ENCODE assay signal across 8 cellular contexts in the genomic region with DNA sequence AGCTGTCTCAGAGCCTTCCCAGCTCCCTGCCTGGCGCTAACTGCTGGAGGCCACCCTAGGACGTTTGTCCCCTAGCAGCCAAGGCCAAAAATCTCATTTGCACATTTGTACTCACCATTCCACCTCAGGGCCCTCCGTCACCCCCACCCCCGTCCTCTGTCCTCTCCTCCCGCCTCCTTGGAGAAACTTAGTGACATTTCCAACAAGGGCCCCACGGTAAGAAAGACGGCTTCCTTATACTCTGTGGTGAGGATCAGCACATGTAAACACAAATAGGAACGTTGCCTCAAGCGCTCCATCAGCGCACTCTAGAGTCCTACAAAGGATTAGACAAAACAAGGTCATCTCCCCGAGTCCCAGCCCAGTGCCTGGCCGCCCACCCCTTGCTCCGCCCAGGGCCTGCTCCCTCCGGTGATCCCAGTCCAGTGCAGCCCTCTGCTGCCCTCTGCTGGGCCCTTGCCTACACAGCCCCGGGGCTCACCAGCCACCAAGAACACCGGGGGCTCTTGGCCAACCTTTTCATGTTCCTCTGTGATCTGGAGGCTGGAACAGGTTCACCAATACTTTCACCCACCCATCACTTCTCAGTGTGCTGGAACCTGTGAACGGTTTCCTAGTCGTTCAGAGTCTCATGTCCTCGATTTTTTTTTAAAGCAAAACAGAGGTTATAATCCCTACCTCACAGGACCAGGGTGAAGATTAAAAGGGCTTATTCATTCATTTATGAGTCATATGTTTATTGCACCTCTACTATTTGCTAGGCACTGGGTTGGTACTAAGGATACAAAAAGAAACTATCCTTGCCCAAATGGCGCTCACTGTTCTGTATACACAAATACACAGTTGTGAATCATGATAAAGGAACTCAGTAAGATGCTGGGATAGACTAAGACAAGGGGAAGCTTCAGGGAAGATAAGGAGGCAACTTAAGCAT. TPM values are rescaled to one million over a fixed set of nuclear protein-coding genes. Genes with fewer than 3 reads are reported as not detected.
DNase-seq lines count a peak whose midpoint lies in the region; ATAC-seq, FAIRE-seq and TF ChIP-seq lines count a peak whose summit lies in the region.

No MANE protein-coding gene starts in this region.

- 13 to 14% (median 14%) methylated on average over 17 to 20 of the region's 20 CpGs for WGBS in heart left ventricle, 4 donors

- peak overlapping the region; percentile 84 for H3K4me3 Mint-ChIP-seq in type B pancreatic cell

- H3K4me1 Mint-ChIP-seq in type B pancreatic cell (ENCODE audit: unreplicated experiment), result peaks cover 13% of the 10 kb centered on the region

- TF ChIP-seq CTCF in heart left ventricle (IDR thresholded peaks at IDR 0.05) (peak; percentile 97 to 100 (median 99)), type B pancreatic cell (conservative IDR thresholded peaks at IDR 0.05) (peak; percentile 99)

- peak overlapping the region in 10 of 12 donors; percentile 17 to 75 (median 66) for H3K27ac ChIP-seq in heart left ventricle

- H3K4me3 ChIP-seq in adipocyte (ENCODE audit: low read length) (peak overlapping the region; percentile 48), heart left ventricle (peak overlapping the region in 10 of 12 donors; percentile 6 to 45 (median 28))

- FAIRE-seq in GM12891 (lab: Jason Lieb, UNC), result peak; percentile 76

- H3K27me3 ChIP-seq in adipocyte (replicated peaks; ENCODE audit: control insufficient read depth, insufficient read depth, low read length) (no peaks in the 10 kb centered on the region), heart left ventricle (no peaks in the 10 kb centered on the region)

- no peak for TF ChIP-seq POLR2A in GM12891 (IDR thresholded peaks at IDR 0.05; ENCODE audit: low read depth, low read length)
- TF ChIP-seq POLR2A in heart left ventricle (IDR thresholded peaks at IDR 0.05), result no peak

- H3K4me1 ChIP-seq in adipocyte (ENCODE audit: control insufficient read depth, insufficient read depth, low read length) (peaks cover 23% of the 10 kb centered on the region), heart left ventricle (peaks cover 0 to 13% (median 5%) of the 10 kb centered on the region in 12 donors)

- H3K36me3 ChIP-seq in adipocyte (ENCODE audit: control insufficient read depth, insufficient read depth, low read length, severe bottlenecking), result no peaks in the 10 kb centered on the region
- H3K36me3 ChIP-seq in heart left ventricle, result no peaks in the 10 kb centered on the region

- ATAC-seq in HG02852 (IDR thresholded peaks at IDR 0.05; ENCODE audit: unreplicated experiment) (peak; percentile 98), heart left ventricle (peak; percentile 99 to 100 (median 100))

- peaks cover 6% of the 10 kb centered on the region for H3K9me3 Mint-ChIP-seq in type B pancreatic cell

- peak overlapping the region; percentile 86 for H3K27ac Mint-ChIP-seq in type B pancreatic cell

- H3K27me3 Mint-ChIP-seq in type B pancreatic cell, result peaks cover 3% of the 10 kb centered on the region

- H3K9me3 ChIP-seq in adipocyte (ENCODE audit: control insufficient read depth, low read length) (peaks cover 8% of the 10 kb centered on the region), heart left ventricle (peaks cover 0 to 4% (median 0%) of the 10 kb centered on the region in 12 donors)

- intact Hi-C loops in heart left ventricle (cut with DNase I), result loop anchor here (1.0 to 10.0 kb wide), 17 partner anchors 81 to 411 kb away; a partner anchor contains a TSS

- H3K36me3 Mint-ChIP-seq in type B pancreatic cell, result no peaks in the 10 kb centered on the region

- peak overlapping the region; percentile 83 for H3K9ac ChIP-seq in adipocyte (ENCODE audit: low read length)

- DNase-seq in GM12891 (ENCODE audit: insufficient read length, low spot score) (peak; percentile 82), NCI-H1417 treated with DMSO at 0.1 percent for 48 hours (lab: John Stamatoyannopoulos, UW) (peak; percentile 33), SW480 (ENCODE audit: low spot score) (peak; percentile 96), adipocyte (ENCODE audit: low read depth) (peak; percentile 98), heart left ventricle (peak; percentile 93 to 98 (median 96)), pons (ENCODE audit: low spot score) (peak; percentile 92), type B pancreatic cell (ENCODE audit: extremely low spot score, unreplicated experiment) (peak; percentile 95)

TF ChIP-seq in GM12891, 5 proteins besides CTCF, POLR2A, EP300 and RAD21:
- TF ChIP-seq PAX5 (IDR thresholded peaks at IDR 0.05; ENCODE audit: insufficient read depth, low read length, severe bottlenecking) (no peak), SPI1 (IDR thresholded peaks at IDR 0.05; ENCODE audit: low read depth, low read length) (no peak), TAF1 (IDR thresholded peaks at IDR 0.05; ENCODE audit: low read depth, low read length) (no peak), POU2F2 (IDR thresholded peaks at IDR 0.05; ENCODE audit: low read depth, low read length) (0 out of 2 replicates have a peak, but pooled peaks have one; percentile 27), POLR2AphosphoS5 (IDR thresholded peaks at IDR 0.05; ENCODE audit: low read depth, low read length) (no peak)

RNA-seq across cellular contexts. Expression of a gene that starts 15.2 kb away (rescaled TPM):
- polyA plus RNA-seq in GM12891 (2012; ENCODE audit: low read depth, missing spikeins), result 23.8 TPM
- 10 to 100 TPM; 14.7 to 28.4 (median 20.8) TPM for total RNA-seq in heart left ventricle
- polyA plus RNA-seq in heart left ventricle, result 10 to 100 TPM in 1 of 2 donors, 1 to 10 TPM in 1; 9.4 to 18.3 TPM
- total RNA-seq in type B pancreatic cell (ENCODE audit: low replicate concordance), result 35.6 and 44.0 TPM in 2 replicates

RNA-seq across cellular contexts. Expression of a gene that starts 42.2 kb away (rescaled TPM):
- polyA plus RNA-seq in GM12891 (2012; ENCODE audit: low read depth, missing spikeins), result 0.01 TPM
- total RNA-seq in heart left ventricle, result 10 to 100 TPM in 1 of 9 donors, 1 to 10 TPM in 8; 3.7 to 10.6 (median 6.2) TPM
- polyA plus RNA-seq in heart left ventricle, result 1 to 10 TPM; 3.0 to 3.4 TPM
- total RNA-seq in type B pancreatic cell (ENCODE audit: low replicate concordance), result 1.5 and 5.1 TPM in 2 replicates

Comparison
In these comparisons a context has a peak if more than half of its experiments do, and no peak if none do; other contexts are left out.
1. Peak in every context shown above with its lines: DNase-seq, ATAC-seq, H3K4me3 ChIP-seq and H3K27ac ChIP-seq.
2. DNase-seq: peak in every context shown above with its lines; median percentile 98 in adipocyte; 96 in SW480; 96 in heart left ventricle; 95 in type B pancreatic cell; 92 in pons; 82 in GM12891; 33 in NCI-H1417 treated with DMSO at 0.1 percent for 48 hours.